10 cellular contexts compared by ENCODE assay signal in genomic region chr9:136088939-136089696, GRCh38. TPM values are rescaled to one million over a fixed set of nuclear protein-coding genes. Genes with fewer than 3 reads are reported as not detected.
DNase-seq lines count a peak whose midpoint lies in the region; ATAC-seq and TF ChIP-seq lines count a peak whose summit lies in the region.
"Had no signal": no experiment of that assay in that cellular context is flagged by ENCODE, and none has a peak within 500 bp of the region (broad histone marks: within the 10 kb centered on the region; RNA-seq: fewer than 3 reads in every experiment).

No MANE protein-coding gene starts in this region.

- H3K27ac ChIP-seq in right atrium auricular region: peak overlapping the region; percentile 90 to 99
- H3K27ac ChIP-seq in tibial artery: peak overlapping the region; percentile 96

- H3K4me3 Mint-ChIP-seq in activated CD8-positive, alpha-beta T cell treated with anti-CD3 and anti-CD28 coated beads for 36 hours: no peak overlapping the region
- H3K4me3 Mint-ChIP-seq in activated CD8-positive, alpha-beta T cell treated with anti-CD3 and anti-CD28 coated beads, Interleukin-2, amount 10 ng/mL, durations not matched to agents 7 days and 5 days: no peak overlapping the region

- H3K4me3 ChIP-seq in right atrium auricular region (no peak overlapping the region), tibial artery (peak overlapping the region in 1 of 2 donors; percentile 21)

- peaks cover 16% of the 10 kb centered on the region for H3K4me1 Mint-ChIP-seq in activated CD8-positive, alpha-beta T cell treated with anti-CD3 and anti-CD28 coated beads for 36 hours (ENCODE audit: low read depth)
- H3K4me1 Mint-ChIP-seq in activated CD8-positive, alpha-beta T cell treated with anti-CD3 and anti-CD28 coated beads, Interleukin-2, amount 10 ng/mL, durations not matched to agents 7 days and 5 days (ENCODE audit: low read depth): peaks cover 15% of the 10 kb centered on the region

- no peak overlapping the region for H3K27ac Mint-ChIP-seq in activated CD8-positive, alpha-beta T cell treated with anti-CD3 and anti-CD28 coated beads for 36 hours
- no peak overlapping the region for H3K27ac Mint-ChIP-seq in activated CD8-positive, alpha-beta T cell treated with anti-CD3 and anti-CD28 coated beads, Interleukin-2, amount 10 ng/mL, durations not matched to agents 7 days and 5 days

- H3K9me3 Mint-ChIP-seq in activated CD8-positive, alpha-beta T cell treated with anti-CD3 and anti-CD28 coated beads for 36 hours: no peaks in the 10 kb centered on the region
- H3K9me3 Mint-ChIP-seq in activated CD8-positive, alpha-beta T cell treated with anti-CD3 and anti-CD28 coated beads, Interleukin-2, amount 10 ng/mL, durations not matched to agents 7 days and 5 days (ENCODE audit: insufficient read depth): no peaks in the 10 kb centered on the region

- H3K4me1 ChIP-seq in right atrium auricular region (peaks cover 0 to 90% of the 10 kb centered on the region in 2 donors), tibial artery (peaks cover 25 to 95% (median 90%) of the 10 kb centered on the region in 4 donors)

- CTCF ChIA-PET in activated CD8-positive, alpha-beta T cell treated with anti-CD3 and anti-CD28 coated beads for 36 hours (lab: Charles Lee): interaction anchor here (1.1 to 4.2 kb wide), 6 partner anchors 23 to 122 kb away, joined by 3 to 54 read pairs (median 4); no protein-coding TSS in a partner anchor
- CTCF ChIA-PET in activated CD8-positive, alpha-beta T cell treated with anti-CD3 and anti-CD28 coated beads, Interleukin-2, amount 10 ng/mL, durations not matched to agents 7 days and 5 days (lab: Charles Lee): interaction anchor here (1.2 to 4.7 kb wide), 5 partner anchors 17 to 121 kb away, joined by 3 to 30 read pairs (median 5); no protein-coding TSS in a partner anchor

- POLR2A ChIA-PET in activated CD8-positive, alpha-beta T cell treated with anti-CD3 and anti-CD28 coated beads for 36 hours (lab: Charles Lee): interaction anchor here (0.6 kb wide), 1 partner anchor 14 kb away, joined by 3 read pairs; no protein-coding TSS in a partner anchor
- POLR2A ChIA-PET in activated CD8-positive, alpha-beta T cell treated with anti-CD3 and anti-CD28 coated beads, Interleukin-2, amount 10 ng/mL, durations not matched to agents 7 days and 5 days (lab: Charles Lee): no interaction called here

- H3K27me3 ChIP-seq in right atrium auricular region: no peaks in the 10 kb centered on the region
- H3K27me3 ChIP-seq in tibial artery: no peaks in the 10 kb centered on the region

- H3K27me3 Mint-ChIP-seq in activated CD8-positive, alpha-beta T cell treated with anti-CD3 and anti-CD28 coated beads for 36 hours: no peaks in the 10 kb centered on the region
- H3K27me3 Mint-ChIP-seq in activated CD8-positive, alpha-beta T cell treated with anti-CD3 and anti-CD28 coated beads, Interleukin-2, amount 10 ng/mL, durations not matched to agents 7 days and 5 days (ENCODE audit: low read depth): no peaks in the 10 kb centered on the region

- TF ChIP-seq CTCF in activated CD8-positive, alpha-beta T cell treated with anti-CD3 and anti-CD28 coated beads for 36 hours (IDR thresholded peaks at IDR 0.05): no peak
- no peak for TF ChIP-seq CTCF in right atrium auricular region (IDR thresholded peaks at IDR 0.05)
- TF ChIP-seq CTCF in tibial artery (IDR thresholded peaks at IDR 0.05): no peak

- H3K9me3 ChIP-seq in right atrium auricular region (no peaks in the 10 kb centered on the region), tibial artery (no peaks in the 10 kb centered on the region)

- intact Hi-C loops in activated CD8-positive, alpha-beta T cell treated with anti-CD3 and anti-CD28 coated beads for 36 hours (cut with micrococcal nuclease): loop anchor here (5.0 kb wide), 1 partner anchor 33 kb away; no protein-coding TSS in a partner anchor
- intact Hi-C loops in tibial artery (cut with DNase I; ENCODE audit: low total_unique reads): loop anchor here (5.0 kb wide), 2 partner anchors 33 to 37 kb away; no protein-coding TSS in a partner anchor

- H3K36me3 ChIP-seq in right atrium auricular region (no peaks in the 10 kb centered on the region), tibial artery (peaks cover 0 to 3% (median 0%) of the 10 kb centered on the region in 3 donors)

- ATAC-seq in activated CD8-positive, alpha-beta T cell treated with anti-CD3 and anti-CD28 coated beads for 36 hours: no peak
- ATAC-seq in activated CD8-positive, alpha-beta T cell treated with anti-CD3 and anti-CD28 coated beads, Interleukin-2, amount 10 ng/mL, durations not matched to agents 7 days and 5 days: no peak
- no peak for ATAC-seq in GM19452 (IDR thresholded peaks at IDR 0.05; ENCODE audit: unreplicated experiment)
- ATAC-seq: left colon had no signal

- H3K36me3 Mint-ChIP-seq in activated CD8-positive, alpha-beta T cell treated with anti-CD3 and anti-CD28 coated beads for 36 hours (ENCODE audit: low read depth): no peaks in the 10 kb centered on the region
- no peaks in the 10 kb centered on the region for H3K36me3 Mint-ChIP-seq in activated CD8-positive, alpha-beta T cell treated with anti-CD3 and anti-CD28 coated beads, Interleukin-2, amount 10 ng/mL, durations not matched to agents 7 days and 5 days (ENCODE audit: low read depth)

- peak; percentile 30 for DNase-seq in activated CD8-positive, alpha-beta T cell treated with anti-CD3 and anti-CD28 coated beads for 36 hours
- DNase-seq in activated CD8-positive, alpha-beta T cell treated with anti-CD3 and anti-CD28 coated beads, Interleukin-2, amount 10 ng/mL, durations not matched to agents 7 days and 5 days: no peak
- DNase-seq in RPMI8226 (peak; percentile 13), right atrium auricular region (ENCODE audit: low spot score) (no peak), tibial artery (peak in 1 of 2 donors; percentile 66), DMS153 treated with DMSO at 0.1 percent for 48 hours (lab: John Stamatoyannopoulos, UW; ENCODE audit: unreplicated experiment) (no peak), NCI-H446 (lab: John Stamatoyannopoulos, UW) (no peak)
- DNase-seq: activated CD4-positive, alpha-beta T cell treated with anti-CD3 and anti-CD28 coated beads for 4 hours had no signal

RNA-seq across cellular contexts. Expression of gene NACC2, which starts 6.0 kb away (rescaled TPM):
- 1 to 10 TPM; 6.0 to 6.2 TPM for total RNA-seq in activated CD8-positive, alpha-beta T cell treated with anti-CD3 and anti-CD28 coated beads for 36 hours
- 1 to 10 TPM; 5.6 to 6.4 TPM for total RNA-seq in activated CD8-positive, alpha-beta T cell treated with anti-CD3 and anti-CD28 coated beads, Interleukin-2, amount 10 ng/mL, durations not matched to agents 7 days and 5 days
- 10 to 100 TPM; 49.1 to 55.5 TPM for total RNA-seq in right atrium auricular region

RNA-seq across cellular contexts. Expression of gene TMEM250, which starts 29.6 kb away (rescaled TPM):
- 10 to 100 TPM; 24.4 to 25.9 TPM for total RNA-seq in activated CD8-positive, alpha-beta T cell treated with anti-CD3 and anti-CD28 coated beads for 36 hours
- 10 to 100 TPM; 56.5 to 57.0 TPM for total RNA-seq in activated CD8-positive, alpha-beta T cell treated with anti-CD3 and anti-CD28 coated beads, Interleukin-2, amount 10 ng/mL, durations not matched to agents 7 days and 5 days
- total RNA-seq in right atrium auricular region: 10 to 100 TPM; 20.3 to 29.3 TPM

Comparison
In these comparisons a context has a peak if more than half of its experiments do, and no peak if none do; other contexts are left out.
1. DNase-seq: peak in activated CD8-positive, alpha-beta T cell treated with anti-CD3 and anti-CD28 coated beads for 36 hours (single experiment) and RPMI8226 (single experiment); none in activated CD8-positive, alpha-beta T cell treated with anti-CD3 and anti-CD28 coated beads, Interleukin-2, amount 10 ng/mL, durations not matched to agents 7 days and 5 days (single experiment), right atrium auricular region (single experiment), DMS153 treated with DMSO at 0.1 percent for 48 hours (single experiment) and NCI-H446 (0 of 2).
2. RNA of gene NACC2, which starts 6.0 kb away (total RNA-seq): 49.1 to 55.5 TPM in right atrium auricular region; 5.6 to 6.4 TPM in activated CD8-positive, alpha-beta T cell treated with anti-CD3 and anti-CD28 coated beads, Interleukin-2, amount 10 ng/mL, durations not matched to agents 7 days and 5 days and 6.0 to 6.2 TPM in activated CD8-positive, alpha-beta T cell treated with anti-CD3 and anti-CD28 coated beads for 36 hours; every median in the first group is over 4 times any median in the second.